ENCODE assay signal across 16 cellular contexts in genomic region chr3:182323126-182323727, GRCh38.
A peak's percentile ranks its signal among the peaks of the same experiment; 100 is the strongest.
DNase-seq lines count a peak whose midpoint lies in the region; ATAC-seq, FAIRE-seq and TF ChIP-seq lines count a peak whose summit lies in the region.
"Had no signal": no experiment of that assay in that cellular context is flagged by ENCODE, and none has a peak within 500 bp of the region (broad histone marks: within the 10 kb centered on the region; RNA-seq: fewer than 3 reads in every experiment).

No MANE protein-coding gene starts in this region.

- H3K4me3 ChIP-seq in H7 (ENCODE audit: insufficient read depth, low read depth, low read length) (no peak overlapping the region), MM.1S (ENCODE audit: low read length) (no peak overlapping the region)
- H3K4me3 ChIP-seq: SJCRH30 had no signal

- DNase-seq in H7, result peak; percentile 24
- no peak for DNase-seq in MM.1S
- peak; percentile 18 for DNase-seq in astrocyte of the hippocampus (ENCODE audit: low read depth, low spot score)
- peak; percentile 26 for DNase-seq in renal cortical epithelial cell (ENCODE audit: low read depth)
- DNase-seq in GM19239 (ENCODE audit: insufficient read length, low spot score), result no peak
- DNase-seq in CD1c-positive myeloid dendritic cell (ENCODE audit: extremely low spot score), result no peak
- DNase-seq: Caco-2, DMS53, NCI-H2029, NCI-H510A treated with DMSO at 0.1 percent for 48 hours, NCI-H82, RPMI8226, SJCRH30, T-helper 2 cell had no signal

- H3K36me3 ChIP-seq in H7 (replicated peaks; ENCODE audit: control insufficient read depth, insufficient read depth, low read length) (no peaks in the 10 kb centered on the region), MM.1S (replicated peaks; ENCODE audit: insufficient read depth, low read length) (no peaks in the 10 kb centered on the region)
- H3K36me3 ChIP-seq: SJCRH30 had no signal

- no peak for FAIRE-seq in GM19239 (lab: Jason Lieb, UNC)

- H3K4me1 ChIP-seq in MM.1S (ENCODE audit: low read length), result peaks cover 45% of the 10 kb centered on the region
- H3K4me1 ChIP-seq: Caco-2 had no signal

- no peak for TF ChIP-seq CTCF in MM.1S (IDR thresholded peaks at IDR 0.05; ENCODE audit: low read length)

- no peaks in the 10 kb centered on the region for H4K20me1 ChIP-seq in MM.1S (ENCODE audit: insufficient read depth, low read length)

- H3K9me3 ChIP-seq in MM.1S (replicated peaks; ENCODE audit: insufficient read depth, low read length), result no peaks in the 10 kb centered on the region
- H3K9me3 ChIP-seq: SJCRH30 had no signal

- ATAC-seq in HG02642 (IDR thresholded peaks at IDR 0.05; ENCODE audit: poor library complexity, unreplicated experiment), result no peak

- H3K9me2 ChIP-seq in MM.1S (replicated peaks; ENCODE audit: insufficient read depth, low read length), result no peaks in the 10 kb centered on the region

- peaks cover 31% of the 10 kb centered on the region for H3F3A ChIP-seq in MM.1S (ENCODE audit: insufficient read depth, low read length)

- no peaks in the 10 kb centered on the region for H3K79me2 ChIP-seq in MM.1S (ENCODE audit: low read length)

- H3K27ac ChIP-seq in MM.1S (ENCODE audit: low read length), result peak overlapping the region; percentile 85; the same call in 1 of the 2 replicates
- H3K27ac ChIP-seq: C4-2B, SJCRH30 had no signal

- H2AFZ ChIP-seq in MM.1S (ENCODE audit: low read length), result 0 out of 2 replicates have a peak overlapping the region, but pooled peaks have one; percentile 7

- no peaks in the 10 kb centered on the region for H3K27me3 ChIP-seq in H7 (ENCODE audit: control insufficient read depth, insufficient read depth, low read length)
- H3K27me3 ChIP-seq in MM.1S (replicated peaks; ENCODE audit: insufficient read depth, low read length), result no peaks in the 10 kb centered on the region
- H3K27me3 ChIP-seq: SJCRH30 had no signal

- H3K9ac ChIP-seq in MM.1S (ENCODE audit: low read length), result no peak overlapping the region

- H3K4me2 ChIP-seq in MM.1S (ENCODE audit: low read depth, low read length), result peak overlapping the region; percentile 68; the same call in 1 of the 2 replicates

Comparison
In these comparisons a context has a peak if more than half of its experiments do, and no peak if none do; other contexts are left out.
1. DNase-seq: peak in H7 (single experiment), astrocyte of the hippocampus (single experiment) and renal cortical epithelial cell (single experiment); none in MM.1S (single experiment), GM19239 (single experiment) and CD1c-positive myeloid dendritic cell (single experiment).